Comparison of ENCODE assay signal across 9 cellular contexts in genomic region chr6:167094436-167094819, GRCh38. TPM values are rescaled to one million over a fixed set of nuclear protein-coding genes. Genes with fewer than 3 reads are reported as not detected.
DNase-seq lines count a peak whose midpoint lies in the region; ATAC-seq and TF ChIP-seq lines count a peak whose summit lies in the region.
"Had no signal": no experiment of that assay in that cellular context is flagged by ENCODE, and none has a peak within 500 bp of the region (broad histone marks: within the 10 kb centered on the region; RNA-seq: fewer than 3 reads in every experiment).

No MANE protein-coding gene starts in this region.

- H3K4me3 Mint-ChIP-seq in MCF 10A (ENCODE audit: unreplicated experiment) = no peak overlapping the region
- H3K4me3 Mint-ChIP-seq in activated CD8-positive, alpha-beta T cell treated with anti-CD3 and anti-CD28 coated beads, Interleukin-2, amount 10 ng/mL, durations not matched to agents 7 days and 5 days = peak overlapping the region; percentile 54
- peak overlapping the region; percentile 78 to 83 for H3K4me3 Mint-ChIP-seq in stimulated activated naive B cell treated with anti-CD40 and anti-IgM and Interleukin-4, amounts not matched to agents 10 μg/mL and 1 μg/mL and 100 μg/mL, for 72 hours

- no peak overlapping the region for H3K27ac Mint-ChIP-seq in MCF 10A (ENCODE audit: low read depth, unreplicated experiment)
- peak overlapping the region; percentile 65 for H3K27ac Mint-ChIP-seq in activated CD8-positive, alpha-beta T cell treated with anti-CD3 and anti-CD28 coated beads, Interleukin-2, amount 10 ng/mL, durations not matched to agents 7 days and 5 days
- peak overlapping the region; percentile 99 for H3K27ac Mint-ChIP-seq in stimulated activated naive B cell treated with anti-CD40 and anti-IgM and Interleukin-4, amounts not matched to agents 10 μg/mL and 1 μg/mL and 100 μg/mL, for 72 hours

- DNase-seq in breast epithelium (ENCODE audit: low spot score in 2 of 2) = no peak
- DNase-seq in MCF 10A (ENCODE audit: unreplicated experiment) = no peak
- DNase-seq in activated CD8-positive, alpha-beta T cell treated with anti-CD3 and anti-CD28 coated beads, Interleukin-2, amount 10 ng/mL, durations not matched to agents 7 days and 5 days = no peak
- DNase-seq in stimulated activated naive B cell treated with anti-CD40 and anti-IgM and Interleukin-4, amounts not matched to agents 10 μg/mL and 1 μg/mL and 100 μg/mL, for 72 hours = peak; percentile 62
- no peak for DNase-seq in HPDE6-E6E7 (ENCODE audit: extremely low spot score)
- DNase-seq in germinal center (ENCODE audit: low spot score) = no peak

- CTCF ChIA-PET in MCF 10A (lab: Yijun Ruan, JAX) = interaction anchor here (1.1 kb wide), 1 partner anchor 48 kb away, joined by 3 read pairs; no protein-coding TSS in a partner anchor
- CTCF ChIA-PET in activated CD8-positive, alpha-beta T cell treated with anti-CD3 and anti-CD28 coated beads, Interleukin-2, amount 10 ng/mL, durations not matched to agents 7 days and 5 days (lab: Charles Lee) = interaction anchor here (0.9 to 1.7 kb wide), 6 partner anchors 11 to 629 kb away, joined by 3 to 7 read pairs (median 4); partner anchors contain the start of gene CCR6

- peak overlapping the region in 2 of 3 donors; percentile 5 to 48 for H3K4me3 ChIP-seq in breast epithelium
- H3K4me3 ChIP-seq: SK-N-MC had no signal

- TF ChIP-seq POLR2A in breast epithelium (IDR thresholded peaks at IDR 0.05) = no peak

- H3K36me3 ChIP-seq in breast epithelium = no peaks in the 10 kb centered on the region

- ATAC-seq in HG02981 (IDR thresholded peaks at IDR 0.05; ENCODE audit: unreplicated experiment) = peak; percentile 13
- no peak for ATAC-seq in activated CD8-positive, alpha-beta T cell treated with anti-CD3 and anti-CD28 coated beads, Interleukin-2, amount 10 ng/mL, durations not matched to agents 7 days and 5 days
- peak; percentile 30 to 54 for ATAC-seq in stimulated activated naive B cell treated with anti-CD40 and anti-IgM and Interleukin-4, amounts not matched to agents 10 μg/mL and 1 μg/mL and 100 μg/mL, for 72 hours (replicated peaks)
- no peak for ATAC-seq in activated CD4-positive, CD25-positive, alpha-beta regulatory T cell treated with anti-CD3 and anti-CD28 coated beads, Interleukin-2, amount 50 U/mL, for 24 hours

- no peak overlapping the region for H3K27ac ChIP-seq in breast epithelium
- H3K27ac ChIP-seq: SK-N-MC had no signal

- TF ChIP-seq CTCF in breast epithelium (IDR thresholded peaks at IDR 0.05) (no peak), MCF 10A (IDR thresholded peaks at IDR 0.05; ENCODE audit: unreplicated experiment) (no peak)

- no peaks in the 10 kb centered on the region for H3K4me1 ChIP-seq in breast epithelium

- peaks cover 22% of the 10 kb centered on the region for H3K27me3 Mint-ChIP-seq in MCF 10A (ENCODE audit: insufficient read depth, unreplicated experiment)
- H3K27me3 Mint-ChIP-seq in activated CD8-positive, alpha-beta T cell treated with anti-CD3 and anti-CD28 coated beads, Interleukin-2, amount 10 ng/mL, durations not matched to agents 7 days and 5 days (ENCODE audit: low read depth) = no peaks in the 10 kb centered on the region
- no peaks in the 10 kb centered on the region for H3K27me3 Mint-ChIP-seq in stimulated activated naive B cell treated with anti-CD40 and anti-IgM and Interleukin-4, amounts not matched to agents 10 μg/mL and 1 μg/mL and 100 μg/mL, for 72 hours

- POLR2A ChIA-PET in MCF 10A (lab: Yijun Ruan, JAX) = interaction anchor here (0.9 kb wide), 1 partner anchor 95 kb away, joined by 3 read pairs; the partner anchor contains the start of gene CEP43
- POLR2A ChIA-PET in activated CD8-positive, alpha-beta T cell treated with anti-CD3 and anti-CD28 coated beads, Interleukin-2, amount 10 ng/mL, durations not matched to agents 7 days and 5 days (lab: Charles Lee) = interaction anchor here (0.6 to 1.0 kb wide), 2 partner anchors 47 to 167 kb away, joined by 3 read pairs; no protein-coding TSS in a partner anchor

- no peaks in the 10 kb centered on the region for H3K27me3 ChIP-seq in breast epithelium

- no peaks in the 10 kb centered on the region for H3K9me3 Mint-ChIP-seq in MCF 10A (ENCODE audit: unreplicated experiment)
- no peaks in the 10 kb centered on the region for H3K9me3 Mint-ChIP-seq in activated CD8-positive, alpha-beta T cell treated with anti-CD3 and anti-CD28 coated beads, Interleukin-2, amount 10 ng/mL, durations not matched to agents 7 days and 5 days (ENCODE audit: insufficient read depth)
- H3K9me3 Mint-ChIP-seq in stimulated activated naive B cell treated with anti-CD40 and anti-IgM and Interleukin-4, amounts not matched to agents 10 μg/mL and 1 μg/mL and 100 μg/mL, for 72 hours = no peaks in the 10 kb centered on the region

- intact Hi-C loops in breast epithelium (cut with DNase I; ENCODE audit: low total_unique reads) (no loop called here), MCF 10A (cut with micrococcal nuclease) (no loop called here)

- H3K36me3 Mint-ChIP-seq in MCF 10A (ENCODE audit: insufficient read depth, unreplicated experiment) = no peaks in the 10 kb centered on the region
- H3K36me3 Mint-ChIP-seq in activated CD8-positive, alpha-beta T cell treated with anti-CD3 and anti-CD28 coated beads, Interleukin-2, amount 10 ng/mL, durations not matched to agents 7 days and 5 days (ENCODE audit: low read depth) = no peaks in the 10 kb centered on the region
- peaks cover 0 to 18% of the 10 kb centered on the region in 2 donors for H3K36me3 Mint-ChIP-seq in stimulated activated naive B cell treated with anti-CD40 and anti-IgM and Interleukin-4, amounts not matched to agents 10 μg/mL and 1 μg/mL and 100 μg/mL, for 72 hours

- no peaks in the 10 kb centered on the region for H3K9me3 ChIP-seq in breast epithelium

- H3K4me1 Mint-ChIP-seq in MCF 10A (ENCODE audit: insufficient read depth, unreplicated experiment) = no peaks in the 10 kb centered on the region
- H3K4me1 Mint-ChIP-seq in activated CD8-positive, alpha-beta T cell treated with anti-CD3 and anti-CD28 coated beads, Interleukin-2, amount 10 ng/mL, durations not matched to agents 7 days and 5 days (ENCODE audit: low read depth) = peaks cover 76% of the 10 kb centered on the region
- H3K4me1 Mint-ChIP-seq in stimulated activated naive B cell treated with anti-CD40 and anti-IgM and Interleukin-4, amounts not matched to agents 10 μg/mL and 1 μg/mL and 100 μg/mL, for 72 hours = peaks cover 76 to 93% of the 10 kb centered on the region in 2 donors

- BruUV-seq in MCF 10A (replicated peaks; lab: Mats Ljungman, UMichigan) = no TSS peak

RNA-seq across cellular contexts. Expression of gene CCR6, which starts 28.5 kb away (rescaled TPM):
- total RNA-seq in breast epithelium = under 1 TPM in 1 of 3 donors, not detected in 2; 0.73 TPM
- not detected in 2 replicates for total RNA-seq in MCF 10A (2022)
- 1 to 10 TPM; 3.8 to 4.4 TPM for total RNA-seq in activated CD8-positive, alpha-beta T cell treated with anti-CD3 and anti-CD28 coated beads, Interleukin-2, amount 10 ng/mL, durations not matched to agents 7 days and 5 days

Comparison
In these comparisons a context has a peak if more than half of its experiments do, and no peak if none do; other contexts are left out.
1. ATAC-seq: peak in HG02981 (single experiment) and stimulated activated naive B cell treated with anti-CD40 and anti-IgM and Interleukin-4, amounts not matched to agents 10 μg/mL and 1 μg/mL and 100 μg/mL, for 72 hours (2 of 2); none in activated CD8-positive, alpha-beta T cell treated with anti-CD3 and anti-CD28 coated beads, Interleukin-2, amount 10 ng/mL, durations not matched to agents 7 days and 5 days (single experiment) and activated CD4-positive, CD25-positive, alpha-beta regulatory T cell treated with anti-CD3 and anti-CD28 coated beads, Interleukin-2, amount 50 U/mL, for 24 hours (0 of 2).